ENCODE assay signal across 7 cellular contexts in the genomic region with DNA sequence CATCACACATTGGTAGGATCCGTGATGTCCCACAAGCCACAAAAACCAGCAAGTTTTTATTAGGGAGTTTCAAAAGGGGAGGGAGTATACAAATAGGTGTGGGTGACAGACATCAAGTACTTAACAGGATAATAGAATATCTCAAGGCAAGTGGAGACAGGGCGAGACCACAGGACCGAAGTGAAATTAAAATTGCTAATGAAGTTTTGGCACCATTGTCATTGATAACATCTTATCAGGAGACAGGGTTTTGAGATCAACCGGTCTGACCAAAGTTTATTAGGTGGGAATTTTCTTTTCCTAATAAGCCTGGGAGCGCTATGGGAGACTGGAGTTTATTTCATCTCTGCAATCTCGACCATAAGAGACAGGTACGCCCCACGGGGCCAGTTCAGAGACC.
DNase-seq lines count a peak whose midpoint lies in the region; ATAC-seq and TF ChIP-seq lines count a peak whose summit lies in the region.
"Not testable (repeated sequence)": the region's sequence is repeated elsewhere in the genome, so short reads cannot be mapped to it uniquely, and the experiment has no call there.

No MANE protein-coding gene starts in this region.

- H3K27me3 Mint-ChIP-seq in GM23338 (ENCODE audit: insufficient read depth, low read depth, poor library complexity); glutamatergic neuron (ENCODE audit: unreplicated experiment); progenitor cell of endocrine pancreas: not testable (repeated sequence)
- peaks cover 60% of the 10 kb centered on the region for H3K27me3 Mint-ChIP-seq in activated naive CD8-positive, alpha-beta T cell treated with anti-CD3 and anti-CD28 coated beads for 36 hours

- H3K4me1 ChIP-seq in GM23338 (ENCODE audit: insufficient read depth), result peaks cover 15% of the 10 kb centered on the region; the same call in 1 of the 2 replicates
- not testable (repeated sequence) for H3K4me1 ChIP-seq in HUES6 (ENCODE audit: control insufficient read depth, insufficient read depth, low read length); iPS-15b (ENCODE audit: control insufficient read depth, insufficient read depth, low read length); mesendoderm (ENCODE audit: control insufficient read depth, low read depth, low read length)

- not testable (repeated sequence) for H3K4ac ChIP-seq in mesendoderm (ENCODE audit: low read depth, low read length)

- H3K9me3 ChIP-seq in HUES6 (ENCODE audit: control insufficient read depth, insufficient read depth, low read depth, low read length); iPS-15b (ENCODE audit: control insufficient read depth, insufficient read depth, low read length): not testable (repeated sequence)

- not testable (repeated sequence) for H4K8ac ChIP-seq in mesendoderm (ENCODE audit: low read depth, low read length)

- H3K27me3 ChIP-seq in GM23338 (ENCODE audit: insufficient read depth); HUES6 (ENCODE audit: control insufficient read depth, insufficient read depth, low read length); iPS-15b (ENCODE audit: control insufficient read depth, insufficient read depth, low read length); mesendoderm (ENCODE audit: insufficient read depth, low read length, poor library complexity): not testable (repeated sequence)

- not testable (repeated sequence) for H3K9me3 Mint-ChIP-seq in GM23338; activated naive CD8-positive, alpha-beta T cell treated with anti-CD3 and anti-CD28 coated beads for 36 hours; glutamatergic neuron (ENCODE audit: unreplicated experiment); progenitor cell of endocrine pancreas (ENCODE audit: low read depth)

- peaks cover 33% of the 10 kb centered on the region for H3K36me3 Mint-ChIP-seq in GM23338 (ENCODE audit: low read depth)
- H3K36me3 Mint-ChIP-seq in activated naive CD8-positive, alpha-beta T cell treated with anti-CD3 and anti-CD28 coated beads for 36 hours; glutamatergic neuron (ENCODE audit: unreplicated experiment); progenitor cell of endocrine pancreas (ENCODE audit: insufficient read depth): not testable (repeated sequence)

- not testable (repeated sequence) for ATAC-seq in GM23338

- not testable (repeated sequence) for H3F3A ChIP-seq in GM23338 (replicated peaks; ENCODE audit: low read depth)

- peak overlapping the region; percentile 74 for H3K4me2 ChIP-seq in GM23338
- H3K4me2 ChIP-seq in mesendoderm (ENCODE audit: low read length), result not testable (repeated sequence)

- H3K4me3 Mint-ChIP-seq in GM23338, result peak overlapping the region; percentile 94
- peak overlapping the region; percentile 32 for H3K4me3 Mint-ChIP-seq in activated naive CD8-positive, alpha-beta T cell treated with anti-CD3 and anti-CD28 coated beads for 36 hours
- peak overlapping the region; percentile 86 for H3K4me3 Mint-ChIP-seq in glutamatergic neuron (ENCODE audit: unreplicated experiment)
- peak overlapping the region; percentile 68 for H3K4me3 Mint-ChIP-seq in progenitor cell of endocrine pancreas (ENCODE audit: low read depth)

- H3K27ac ChIP-seq in GM23338 (ENCODE audit: low read depth) (peak overlapping the region; percentile 94), HUES6 (ENCODE audit: low read depth, low read length) (peak overlapping the region; percentile 87; the same call in 1 of the 2 replicates)
- not testable (repeated sequence) for H3K27ac ChIP-seq in mesendoderm (ENCODE audit: low read depth, low read length)

- not testable (repeated sequence) for H2BK5ac ChIP-seq in mesendoderm (ENCODE audit: low read length)

- not testable (repeated sequence) for H3K23ac ChIP-seq in mesendoderm (ENCODE audit: low read length)

- not testable (repeated sequence) for H2BK120ac ChIP-seq in mesendoderm (ENCODE audit: low read depth, low read length)

- H3K56ac ChIP-seq in mesendoderm (ENCODE audit: low read length), result not testable (repeated sequence)

- peak in 1 of 2 experiments; percentile 30; a peak in 2 of 4 replicates for TF ChIP-seq CTCF in GM23338 (conservative IDR thresholded peaks at IDR 0.05; ENCODE audit: low read depth in 2 of 2)
- not testable (repeated sequence) for TF ChIP-seq CTCF in glutamatergic neuron (IDR thresholded peaks at IDR 0.05; ENCODE audit: partially characterized antibody, unreplicated experiment); progenitor cell of endocrine pancreas (IDR thresholded peaks at IDR 0.05; ENCODE audit: unreplicated experiment)

- not testable (repeated sequence) for H2AFZ ChIP-seq in GM23338

- H2BK15ac ChIP-seq in mesendoderm (replicated peaks; ENCODE audit: low read depth), result not testable (repeated sequence)

- H2AK5ac ChIP-seq in mesendoderm (ENCODE audit: low read length), result not testable (repeated sequence)

- H3K27ac Mint-ChIP-seq in GM23338, result peak overlapping the region; percentile 93
- not testable (repeated sequence) for H3K27ac Mint-ChIP-seq in activated naive CD8-positive, alpha-beta T cell treated with anti-CD3 and anti-CD28 coated beads for 36 hours; glutamatergic neuron (ENCODE audit: unreplicated experiment)
- H3K27ac Mint-ChIP-seq in progenitor cell of endocrine pancreas, result peak overlapping the region; percentile 83

- WGBS in mesendoderm (ENCODE audit: extremely low coverage, insufficient coverage, low lambda C conversion rate), result no CpG with 5 or more reads among the region's 8 CpGs

- not testable (repeated sequence) for H4K20me1 ChIP-seq in GM23338 (replicated peaks; ENCODE audit: insufficient read depth)

- DNase-seq in GM23338 (ENCODE audit: low spot score); activated naive CD8-positive, alpha-beta T cell treated with anti-CD3 and anti-CD28 coated beads for 36 hours; glutamatergic neuron; progenitor cell of endocrine pancreas (ENCODE audit: low spot score, unreplicated experiment): not testable (repeated sequence)
- peak; percentile 77 for DNase-seq in mesendoderm

- peak overlapping the region; percentile 86 for H3K9ac ChIP-seq in HUES6 (ENCODE audit: low read length)
- not testable (repeated sequence) for H3K9ac ChIP-seq in iPS-15b (ENCODE audit: low read depth, low read length); mesendoderm (ENCODE audit: low read length)

- H4K5ac ChIP-seq in mesendoderm (ENCODE audit: low read length), result not testable (repeated sequence)

- not testable (repeated sequence) for H3K79me1 ChIP-seq in mesendoderm (ENCODE audit: low read length)

- H3K4me1 Mint-ChIP-seq in GM23338, result peaks cover 19% of the 10 kb centered on the region
- peaks cover 12% of the 10 kb centered on the region for H3K4me1 Mint-ChIP-seq in activated naive CD8-positive, alpha-beta T cell treated with anti-CD3 and anti-CD28 coated beads for 36 hours
- H3K4me1 Mint-ChIP-seq in glutamatergic neuron (ENCODE audit: low read depth, unreplicated experiment), result peaks cover 20% of the 10 kb centered on the region
- H3K4me1 Mint-ChIP-seq in progenitor cell of endocrine pancreas (ENCODE audit: low read depth), result peaks cover 37% of the 10 kb centered on the region

- not testable (repeated sequence) for H3K18ac ChIP-seq in mesendoderm (ENCODE audit: low read length)

- H3K36me3 ChIP-seq in GM23338 (ENCODE audit: insufficient read depth) (peaks cover 19% of the 10 kb centered on the region), HUES6 (ENCODE audit: control insufficient read depth, insufficient read depth, low read length) (peaks cover 17% of the 10 kb centered on the region)
- not testable (repeated sequence) for H3K36me3 ChIP-seq in iPS-15b (ENCODE audit: control insufficient read depth, insufficient read depth, low read length); mesendoderm (ENCODE audit: control insufficient read depth, insufficient read depth, low read length)

- H3K4me3 ChIP-seq in GM23338 (peak overlapping the region; percentile 52), HUES6 (ENCODE audit: low read depth, low read length) (peak overlapping the region; percentile 75), iPS-15b (ENCODE audit: low read depth, low read length) (peak overlapping the region; percentile 64)
- not testable (repeated sequence) for H3K4me3 ChIP-seq in mesendoderm (ENCODE audit: low read length)

- not testable (repeated sequence) for H3K9me2 ChIP-seq in GM23338 (ENCODE audit: insufficient read depth)

- peaks cover 20% of the 10 kb centered on the region for H3K79me2 ChIP-seq in GM23338 (replicated peaks; ENCODE audit: insufficient read depth)
- H3K79me2 ChIP-seq in mesendoderm (ENCODE audit: control insufficient read depth, insufficient read depth, low read length), result not testable (repeated sequence)

Comparison
In these comparisons a context has a peak if more than half of its experiments do, and no peak if none do; other contexts are left out.
1. H3K4me3 Mint-ChIP-seq: peak in every context shown above with its lines; median percentile 94 in GM23338; 86 in glutamatergic neuron; 68 in progenitor cell of endocrine pancreas; 32 in activated naive CD8-positive, alpha-beta T cell treated with anti-CD3 and anti-CD28 coated beads for 36 hours.